In the genomic region with DNA sequence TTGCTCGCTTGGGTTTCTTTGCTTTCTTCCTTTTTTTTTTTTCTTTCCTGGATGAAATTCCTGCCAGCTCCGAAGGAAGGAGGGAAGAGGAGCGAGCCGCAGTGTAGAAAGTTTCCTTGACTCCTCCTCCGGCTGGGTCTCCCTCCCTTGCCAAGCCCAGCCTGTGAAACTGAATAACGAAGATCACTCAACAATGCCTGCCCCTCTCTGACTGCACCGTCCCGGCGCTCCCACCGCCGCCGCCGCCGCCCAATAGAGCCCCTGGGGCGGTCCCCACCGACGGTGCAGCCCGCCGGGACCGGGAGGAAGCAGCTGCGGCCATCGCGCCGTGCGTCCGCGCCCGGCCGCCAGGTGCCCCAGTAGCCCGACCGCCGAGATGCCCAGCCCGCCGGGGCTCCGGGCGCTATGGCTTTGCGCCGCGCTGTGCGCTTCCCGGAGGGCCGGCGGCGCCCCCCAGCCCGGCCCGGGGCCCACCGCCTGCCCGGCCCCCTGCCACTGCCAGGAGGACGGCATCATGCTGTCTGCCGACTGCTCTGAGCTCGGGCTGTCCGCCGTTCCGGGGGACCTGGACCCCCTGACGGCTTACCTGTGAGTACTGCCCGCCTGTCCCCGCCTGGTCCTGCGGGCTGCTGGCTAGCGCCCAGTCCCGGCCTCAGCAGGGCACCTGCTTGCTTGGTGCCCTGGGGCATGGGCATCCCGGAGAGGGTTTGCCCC, we compare ENCODE assay signal across 9 cellular contexts. TPM values are rescaled to one million over a fixed set of nuclear protein-coding genes. Genes with fewer than 3 reads are reported as not detected.
DNase-seq lines count a peak whose midpoint lies in the region; ATAC-seq and TF ChIP-seq lines count a peak whose summit lies in the region.
"Had no signal": no experiment of that assay in that cellular context is flagged by ENCODE, and none has a peak within 500 bp of the region (broad histone marks: within the 10 kb centered on the region; RNA-seq: fewer than 3 reads in every experiment).

A gene with protein sequence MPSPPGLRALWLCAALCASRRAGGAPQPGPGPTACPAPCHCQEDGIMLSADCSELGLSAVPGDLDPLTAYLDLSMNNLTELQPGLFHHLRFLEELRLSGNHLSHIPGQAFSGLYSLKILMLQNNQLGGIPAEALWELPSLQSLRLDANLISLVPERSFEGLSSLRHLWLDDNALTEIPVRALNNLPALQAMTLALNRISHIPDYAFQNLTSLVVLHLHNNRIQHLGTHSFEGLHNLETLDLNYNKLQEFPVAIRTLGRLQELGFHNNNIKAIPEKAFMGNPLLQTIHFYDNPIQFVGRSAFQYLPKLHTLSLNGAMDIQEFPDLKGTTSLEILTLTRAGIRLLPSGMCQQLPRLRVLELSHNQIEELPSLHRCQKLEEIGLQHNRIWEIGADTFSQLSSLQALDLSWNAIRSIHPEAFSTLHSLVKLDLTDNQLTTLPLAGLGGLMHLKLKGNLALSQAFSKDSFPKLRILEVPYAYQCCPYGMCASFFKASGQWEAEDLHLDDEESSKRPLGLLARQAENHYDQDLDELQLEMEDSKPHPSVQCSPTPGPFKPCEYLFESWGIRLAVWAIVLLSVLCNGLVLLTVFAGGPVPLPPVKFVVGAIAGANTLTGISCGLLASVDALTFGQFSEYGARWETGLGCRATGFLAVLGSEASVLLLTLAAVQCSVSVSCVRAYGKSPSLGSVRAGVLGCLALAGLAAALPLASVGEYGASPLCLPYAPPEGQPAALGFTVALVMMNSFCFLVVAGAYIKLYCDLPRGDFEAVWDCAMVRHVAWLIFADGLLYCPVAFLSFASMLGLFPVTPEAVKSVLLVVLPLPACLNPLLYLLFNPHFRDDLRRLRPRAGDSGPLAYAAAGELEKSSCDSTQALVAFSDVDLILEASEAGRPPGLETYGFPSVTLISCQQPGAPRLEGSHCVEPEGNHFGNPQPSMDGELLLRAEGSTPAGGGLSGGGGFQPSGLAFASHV (plus strand): TSS at position 186 of the 714 bp plus-strand sequence. CDS start 191 bp downstream, at position 377.

- CTCF ChIA-PET in activated CD4-positive, alpha-beta memory T cell treated with anti-CD3 and anti-CD28 coated beads for 36 hours (lab: Charles Lee) = interaction anchor here (0.7 to 2.6 kb wide), 22 partner anchors 9 to 1236 kb away, joined by 3 to 64 read pairs (median 5); a partner anchor contains a TSS

- H3K9me3 Mint-ChIP-seq in activated CD4-positive, alpha-beta memory T cell treated with anti-CD3 and anti-CD28 coated beads for 36 hours = no peaks in the 10 kb centered on the region

- ATAC-seq in sciatic nerve = peak; percentile 45

- TF ChIP-seq CTCF in GM20000 (IDR thresholded peaks at IDR 0.05; ENCODE audit: extremely low read depth, missing control alignments) = no peak

- H3K4me3 ChIP-seq in HUES48 (ENCODE audit: low read depth, low read length) = peak within 1 kb of the TSS; percentile 55
- H3K4me3 ChIP-seq in adipocyte (ENCODE audit: low read length) = no peak within 1 kb of the TSS
- peak within 1 kb of the TSS; percentile 49 for H3K4me3 ChIP-seq in iPS-15b (ENCODE audit: low read depth, low read length)

- intact Hi-C loops in sciatic nerve (cut with DNase I) = no loop called here
- intact Hi-C loops in activated CD4-positive, alpha-beta memory T cell treated with anti-CD3 and anti-CD28 coated beads for 36 hours (cut with micrococcal nuclease) = loop anchor here (1.0 kb wide), 1 partner anchor 122 kb away; no protein-coding TSS in a partner anchor

- H3K9ac ChIP-seq in HUES48 (ENCODE audit: low read depth, low read length) (no peak within 1 kb of the TSS), adipocyte (ENCODE audit: low read length) (no peak within 1 kb of the TSS), iPS-15b (ENCODE audit: low read depth, low read length) (no peak within 1 kb of the TSS)

- DNase-seq in adipocyte (ENCODE audit: low read depth) = peak; percentile 35
- DNase-seq in sciatic nerve (ENCODE audit: low spot score) = no peak
- DNase-seq in T1000 (lab: John Stamatoyannopoulos, UW) = no peak
- DNase-seq in NCI-H510A (lab: John Stamatoyannopoulos, UW) = no peak
- no peak for DNase-seq in activated CD4-positive, alpha-beta memory T cell treated with anti-CD3 and anti-CD28 coated beads for 36 hours
- DNase-seq in GM20000 (ENCODE audit: low spot score) = no peak
- DNase-seq: stimulated activated CD4-positive, alpha-beta T cell treated with anti-CD3 and anti-CD28 coated beads, Interleukin-15, amount 100 ng/mL, for 24 hours had no signal

- H3K9me3 ChIP-seq in HUES48 (ENCODE audit: control insufficient read depth, insufficient read depth, low read length) (no peaks in the 10 kb centered on the region), adipocyte (ENCODE audit: control insufficient read depth, low read length) (no peaks in the 10 kb centered on the region), iPS-15b (ENCODE audit: control insufficient read depth, insufficient read depth, low read length) (no peaks in the 10 kb centered on the region)

- no peak within 1 kb of the TSS for H3K4me3 Mint-ChIP-seq in activated CD4-positive, alpha-beta memory T cell treated with anti-CD3 and anti-CD28 coated beads for 36 hours

- peaks cover 7% of the 10 kb centered on the region for H3K4me1 Mint-ChIP-seq in activated CD4-positive, alpha-beta memory T cell treated with anti-CD3 and anti-CD28 coated beads for 36 hours (ENCODE audit: low read depth)

- H3K4me1 ChIP-seq in HUES48 (ENCODE audit: control insufficient read depth, insufficient read depth, low read length) (no peaks in the 10 kb centered on the region; the same call in 1 of the 2 replicates), adipocyte (ENCODE audit: control insufficient read depth, insufficient read depth, low read length) (no peaks in the 10 kb centered on the region), iPS-15b (ENCODE audit: control insufficient read depth, insufficient read depth, low read length) (peaks cover 6% of the 10 kb centered on the region)

- POLR2A ChIA-PET in activated CD4-positive, alpha-beta memory T cell treated with anti-CD3 and anti-CD28 coated beads for 36 hours (lab: Charles Lee) = interaction anchor here (0.7 kb wide), 2 partner anchors 43 to 461 kb away, joined by 3 read pairs; no protein-coding TSS in a partner anchor

- H3K27ac ChIP-seq in HUES48 (ENCODE audit: low read depth, low read length) = no peak within 1 kb of the TSS

- no peaks in the 10 kb centered on the region for H3K36me3 Mint-ChIP-seq in activated CD4-positive, alpha-beta memory T cell treated with anti-CD3 and anti-CD28 coated beads for 36 hours

- peaks cover 25% of the 10 kb centered on the region for H3K27me3 Mint-ChIP-seq in activated CD4-positive, alpha-beta memory T cell treated with anti-CD3 and anti-CD28 coated beads for 36 hours

- no peak within 1 kb of the TSS for H3K27ac Mint-ChIP-seq in activated CD4-positive, alpha-beta memory T cell treated with anti-CD3 and anti-CD28 coated beads for 36 hours

- H3K36me3 ChIP-seq in HUES48 (ENCODE audit: control insufficient read depth, insufficient read depth, low read length) (no peaks in the 10 kb centered on the region), adipocyte (ENCODE audit: control insufficient read depth, insufficient read depth, low read length, severe bottlenecking) (no peaks in the 10 kb centered on the region), iPS-15b (ENCODE audit: control insufficient read depth, insufficient read depth, low read length) (no peaks in the 10 kb centered on the region)

- H3K27me3 ChIP-seq in HUES48 (ENCODE audit: control insufficient read depth, insufficient read depth, low read length) (peaks cover 25% of the 10 kb centered on the region), adipocyte (replicated peaks; ENCODE audit: control insufficient read depth, insufficient read depth, low read length) (peaks cover 64% of the 10 kb centered on the region), iPS-15b (ENCODE audit: control insufficient read depth, insufficient read depth, low read length) (peaks cover 34% of the 10 kb centered on the region)

RNA-seq across cellular contexts. Expression of the gene that starts here (rescaled TPM):
- 0.53 TPM for total RNA-seq in sciatic nerve
- total RNA-seq in activated CD4-positive, alpha-beta memory T cell treated with anti-CD3 and anti-CD28 coated beads for 36 hours = under 1 TPM; 0.05 to 0.10 TPM

Comparison
In these comparisons a context has a peak if more than half of its experiments do, and no peak if none do; other contexts are left out.
1. Peak in ATAC-seq in sciatic nerve; RNA of the gene not detected or under 1 TPM.